Comparison of ENCODE assay signal across 8 cellular contexts in the genomic region with DNA sequence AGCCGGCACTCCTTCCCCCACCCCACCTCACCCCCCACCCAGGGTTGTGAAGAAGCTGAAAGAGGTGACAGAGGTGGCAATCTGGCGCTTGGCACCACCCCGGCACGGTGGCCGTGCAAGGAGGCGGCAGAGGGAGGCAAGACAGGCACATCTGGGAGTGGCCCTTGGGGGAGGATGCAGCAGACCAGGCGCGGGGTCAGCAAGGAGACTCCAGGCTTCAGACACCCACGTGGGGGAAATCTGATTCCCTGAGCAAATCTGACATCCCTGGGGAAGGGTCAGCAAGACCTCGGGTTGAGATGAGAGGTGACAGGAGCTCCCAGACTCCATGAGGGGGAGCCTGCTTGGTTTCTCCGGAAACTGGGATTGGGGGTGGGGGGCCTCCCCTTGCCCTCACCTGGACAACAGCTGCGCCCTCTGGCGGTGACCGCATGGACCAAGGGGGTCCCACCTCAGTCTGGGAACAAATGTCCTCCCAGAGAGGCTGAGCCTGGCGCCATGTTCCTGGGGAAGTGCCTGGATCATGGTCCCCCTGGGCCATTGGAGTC. TPM values are rescaled to one million over a fixed set of nuclear protein-coding genes. Genes with fewer than 3 reads are reported as not detected.
DNase-seq lines count a peak whose midpoint lies in the region; ATAC-seq and TF ChIP-seq lines count a peak whose summit lies in the region.

No MANE protein-coding gene starts in this region.

- no peak for DNase-seq in GM12864 (ENCODE audit: low read depth)
- peak in 1 of 3 donors; percentile 42 for DNase-seq in Peyer's patch
- peak; percentile 92 for DNase-seq in endodermal cell
- no peak for DNase-seq in inferior parietal cortex (ENCODE audit: extremely low spot score)
- DNase-seq in KG1 (lab: John Stamatoyannopoulos, UW): no peak
- no peak for DNase-seq in amygdala (lab: John Stamatoyannopoulos, UW)

- peak overlapping the region; percentile 34 for H2AFZ ChIP-seq in parathyroid adenoma

- TF ChIP-seq POLR2A in Peyer's patch (IDR thresholded peaks at IDR 0.05): no peak

- H3K36me3 ChIP-seq in Peyer's patch: no peaks in the 10 kb centered on the region
- no peaks in the 10 kb centered on the region for H3K36me3 ChIP-seq in endodermal cell (ENCODE audit: control insufficient read depth, insufficient read depth, low read length)
- no peaks in the 10 kb centered on the region for H3K36me3 ChIP-seq in parathyroid adenoma (ENCODE audit: control insufficient read depth, insufficient read depth, low read length)

- peak overlapping the region; percentile 80 for H3K4me3 Mint-ChIP-seq in endodermal cell

- H3K4me1 ChIP-seq in Peyer's patch: peaks cover 11 to 57% (median 25%) of the 10 kb centered on the region in 4 donors
- H3K4me1 ChIP-seq in endodermal cell (ENCODE audit: control insufficient read depth, insufficient read depth, low read length): no peaks in the 10 kb centered on the region
- H3K4me1 ChIP-seq in parathyroid adenoma: peaks cover 9% of the 10 kb centered on the region

- H3K9me3 ChIP-seq in Peyer's patch (no peaks in the 10 kb centered on the region), endodermal cell (ENCODE audit: control insufficient read depth, low read length) (no peaks in the 10 kb centered on the region), parathyroid adenoma (ENCODE audit: control insufficient read depth, low read length) (no peaks in the 10 kb centered on the region)

- 37 to 46% methylated on average over 12 to 15 of the region's 15 CpGs for WGBS in endodermal cell (ENCODE audit: insufficient coverage in 1 of 2, insufficient read length in 1 of 2), 2 experiments

- H3K27me3 ChIP-seq in Peyer's patch: no peaks in the 10 kb centered on the region
- no peaks in the 10 kb centered on the region for H3K27me3 ChIP-seq in endodermal cell (ENCODE audit: control insufficient read depth, insufficient read depth, low read length, poor library complexity, severe bottlenecking)
- no peaks in the 10 kb centered on the region for H3K27me3 ChIP-seq in parathyroid adenoma (ENCODE audit: control insufficient read depth, insufficient read depth, low read length)

- H3K27ac Mint-ChIP-seq in endodermal cell: peak overlapping the region; percentile 68

- no peak overlapping the region for H3K4me3 ChIP-seq in GM12864 (ENCODE audit: low read depth, low read length)
- H3K4me3 ChIP-seq in Peyer's patch: peak overlapping the region in 1 of 4 donors; percentile 26
- no peak overlapping the region for H3K4me3 ChIP-seq in endodermal cell (ENCODE audit: low read length)
- no peak overlapping the region for H3K4me3 ChIP-seq in parathyroid adenoma (ENCODE audit: low read depth, low read length)

- TF ChIP-seq CTCF in GM12864 (IDR thresholded peaks at IDR 0.05; ENCODE audit: low read depth, low read length, missing control alignments): peak; percentile 66
- TF ChIP-seq CTCF in Peyer's patch (IDR thresholded peaks at IDR 0.05): peak; percentile 8 to 48 (median 26)
- TF ChIP-seq CTCF in endodermal cell (conservative IDR thresholded peaks at IDR 0.05): peak; percentile 91
- no peak for TF ChIP-seq CTCF in parathyroid adenoma (IDR thresholded peaks at IDR 0.05)

- H3K9ac ChIP-seq in endodermal cell (ENCODE audit: extremely low read depth, low read length, poor library complexity, severe bottlenecking) (no peak overlapping the region), parathyroid adenoma (no peak overlapping the region)

- H3K9me3 Mint-ChIP-seq in endodermal cell: no peaks in the 10 kb centered on the region

- H3K4me1 Mint-ChIP-seq in endodermal cell: peaks cover 17% of the 10 kb centered on the region

- no peak for ATAC-seq in GM21390 (IDR thresholded peaks at IDR 0.05; ENCODE audit: unreplicated experiment)

- H3K27ac ChIP-seq in Peyer's patch: peak overlapping the region in 1 of 4 donors; percentile 83
- peak overlapping the region; percentile 70 for H3K27ac ChIP-seq in endodermal cell (ENCODE audit: low read depth, low read length)
- peak overlapping the region; percentile 99 for H3K27ac ChIP-seq in parathyroid adenoma

- peak overlapping the region; percentile 43 for H3K4me2 ChIP-seq in parathyroid adenoma (ENCODE audit: low read length)

- no peaks in the 10 kb centered on the region for H3K79me2 ChIP-seq in parathyroid adenoma

- peaks cover 23% of the 10 kb centered on the region for H3K27me3 Mint-ChIP-seq in endodermal cell (ENCODE audit: insufficient read depth)

- no peaks in the 10 kb centered on the region for H3K36me3 Mint-ChIP-seq in endodermal cell (ENCODE audit: low read depth)

RNA-seq across cellular contexts. Expression of gene RCOR2, which starts 4.0 kb away (rescaled TPM):
- total RNA-seq in Peyer's patch (under 1 TPM in 2 of 4 donors, not detected in 2; 0.57 to 0.67 TPM), endodermal cell (10 to 100 TPM; 45.0 to 51.4 TPM)
- 111 TPM for polyA plus RNA-seq in endodermal cell (2013, experiment 1 of 2)
- 95.2 TPM for polyA plus RNA-seq in endodermal cell (2013, experiment 2 of 2)

RNA-seq across cellular contexts. Expression of gene NAA40, which starts 17.9 kb away (rescaled TPM):
- total RNA-seq in Peyer's patch: 10 to 100 TPM; 46.2 to 80.0 (median 57.1) TPM
- total RNA-seq in endodermal cell: 10 to 100 TPM; 47.2 to 53.5 TPM
- polyA plus RNA-seq in endodermal cell (2013, experiment 1 of 2): 34.7 TPM
- 34.0 TPM for polyA plus RNA-seq in endodermal cell (2013, experiment 2 of 2)

RNA-seq across cellular contexts. Expression of gene COX8A, which starts 53.5 kb away (rescaled TPM):
- total RNA-seq in Peyer's patch: 1,000 to 10,000 TPM in 2 of 4 donors, 100 to 1,000 TPM in 2; 390 to 1,297 (median 877) TPM
- 100 to 1,000 TPM; 258 to 298 TPM for total RNA-seq in endodermal cell
- 420 TPM for polyA plus RNA-seq in endodermal cell (2013, experiment 1 of 2)
- 373 TPM for polyA plus RNA-seq in endodermal cell (2013, experiment 2 of 2)

Comparison
In these comparisons a context has a peak if more than half of its experiments do, and no peak if none do; other contexts are left out.
1. RNA of gene RCOR2, which starts 4.0 kb away (total RNA-seq): 45.0 to 51.4 TPM in endodermal cell; 0.57 to 0.67 TPM in Peyer's patch; every median in the first group is over 10 times any median in the second.